ENCODE assay signal across 10 cellular contexts in the genomic region with DNA sequence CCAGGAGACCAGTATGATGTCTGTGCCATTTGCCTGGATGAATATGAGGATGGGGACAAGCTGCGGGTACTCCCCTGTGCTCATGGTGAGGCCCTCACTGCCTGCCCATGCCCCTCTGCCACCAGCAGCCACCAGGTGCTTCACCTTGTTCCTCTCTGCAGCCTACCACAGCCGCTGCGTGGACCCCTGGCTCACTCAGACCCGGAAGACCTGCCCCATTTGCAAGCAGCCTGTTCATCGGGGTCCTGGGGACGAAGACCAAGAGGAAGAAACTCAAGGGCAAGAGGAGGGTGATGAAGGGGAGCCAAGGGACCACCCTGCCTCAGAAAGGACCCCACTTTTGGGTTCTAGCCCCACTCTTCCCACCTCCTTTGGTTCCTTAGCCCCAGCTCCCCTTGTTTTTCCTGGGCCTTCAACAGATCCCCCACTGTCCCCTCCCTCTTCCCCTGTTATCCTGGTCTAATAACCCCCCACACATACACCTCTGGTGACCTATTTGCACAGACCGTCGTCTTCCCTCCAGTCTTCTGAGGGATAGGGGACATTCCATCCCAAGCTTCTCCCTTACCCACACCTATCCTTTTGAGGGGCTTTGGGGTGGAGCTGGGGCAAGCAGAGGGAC. TPM values are rescaled to one million over a fixed set of nuclear protein-coding genes. Genes with fewer than 3 reads are reported as not detected.
DNase-seq lines count a peak whose midpoint lies in the region; ATAC-seq and TF ChIP-seq lines count a peak whose summit lies in the region.
"Had no signal": no experiment of that assay in that cellular context is flagged by ENCODE, and none has a peak within 500 bp of the region (broad histone marks: within the 10 kb centered on the region; RNA-seq: fewer than 3 reads in every experiment).

No MANE protein-coding gene starts in this region.

- peak; percentile 77 for DNase-seq in activated CD4-positive, alpha-beta T cell treated with anti-CD3 and anti-CD28 coated beads, Interleukin-2, amount 10 ng/mL, durations not matched to agents 24 days and 14 days
- DNase-seq in activated CD4-positive, alpha-beta T cell treated with anti-CD3 and anti-CD28 coated beads, Interleukin-2, amount 50 U/mL, for 4 hours, result no peak
- DNase-seq in activated naive CD4-positive, alpha-beta T cell treated with anti-CD3 and anti-CD28 coated beads, Interleukin-2, amount 50 U/mL, for 16 hours, result peak; percentile 28
- no peak for DNase-seq in right lobe of liver
- no peak for DNase-seq in tibial artery

- H3K9me3 Mint-ChIP-seq in activated CD4-positive, alpha-beta T cell treated with anti-CD3 and anti-CD28 coated beads, Interleukin-2, amount 10 ng/mL, durations not matched to agents 24 days and 14 days, result no peaks in the 10 kb centered on the region

- 12% methylated on average over 3 of the region's 8 CpGs for WGBS in right lobe of liver (ENCODE audit: insufficient coverage, low coverage, low lambda C conversion rate, missing lambda C conversion rate)

- H3K4me1 Mint-ChIP-seq in activated CD4-positive, alpha-beta T cell treated with anti-CD3 and anti-CD28 coated beads, Interleukin-2, amount 10 ng/mL, durations not matched to agents 24 days and 14 days, result peaks cover 52% of the 10 kb centered on the region

- intact Hi-C loops in activated CD4-positive, alpha-beta T cell treated with anti-CD3 and anti-CD28 coated beads, Interleukin-2, amount 10 ng/mL, durations not matched to agents 24 days and 14 days (cut with micrococcal nuclease), result loop anchor here (1.0 to 10.0 kb wide), 4 partner anchors 43 to 580 kb away; partner anchors contain the start of genes ARRB2, CAMTA2 and UBE2G1
- intact Hi-C loops in right lobe of liver (cut with DNase I), result no loop called here
- intact Hi-C loops in tibial artery (cut with DNase I; ENCODE audit: low total_unique reads), result loop anchor here (5.0 kb wide), 1 partner anchor 53 kb away; the partner anchor contains the start of genes INCA1 and KIF1C

- H3K4me1 ChIP-seq in right lobe of liver (peaks cover 0 to 34% (median 6%) of the 10 kb centered on the region in 4 donors), tibial artery (peaks cover 6 to 56% (median 45%) of the 10 kb centered on the region in 4 donors)

- no peaks in the 10 kb centered on the region for H3K9me3 ChIP-seq in right lobe of liver
- no peaks in the 10 kb centered on the region for H3K9me3 ChIP-seq in tibial artery

- peaks cover 72% of the 10 kb centered on the region for H3K36me3 Mint-ChIP-seq in activated CD4-positive, alpha-beta T cell treated with anti-CD3 and anti-CD28 coated beads, Interleukin-2, amount 10 ng/mL, durations not matched to agents 24 days and 14 days (ENCODE audit: low read depth)

- no peaks in the 10 kb centered on the region for H3K27me3 Mint-ChIP-seq in activated CD4-positive, alpha-beta T cell treated with anti-CD3 and anti-CD28 coated beads, Interleukin-2, amount 10 ng/mL, durations not matched to agents 24 days and 14 days

- H3K27me3 ChIP-seq in right lobe of liver, result no peaks in the 10 kb centered on the region
- no peaks in the 10 kb centered on the region for H3K27me3 ChIP-seq in tibial artery

- TF ChIP-seq POLR2A in right lobe of liver (IDR thresholded peaks at IDR 0.05), result no peak

- H3K36me3 ChIP-seq in right lobe of liver (peaks cover 0 to 37% (median 7%) of the 10 kb centered on the region in 4 donors), tibial artery (peaks cover 43 to 54% (median 45%) of the 10 kb centered on the region in 3 donors)

- H3K27ac ChIP-seq in right lobe of liver, result peak overlapping the region in 2 of 3 donors; percentile 37 to 98
- H3K27ac ChIP-seq in tibial artery, result peak overlapping the region; percentile 95 to 99
- H3K27ac ChIP-seq: KMS-11 had no signal

- ATAC-seq in right lobe of liver (no peak), HG02885 (IDR thresholded peaks at IDR 0.05; ENCODE audit: poor library complexity, unreplicated experiment) (no peak), HG03045 (IDR thresholded peaks at IDR 0.05; ENCODE audit: unreplicated experiment) (no peak), HG02763 (IDR thresholded peaks at IDR 0.05; ENCODE audit: unreplicated experiment) (no peak)

- H3K27ac Mint-ChIP-seq in activated CD4-positive, alpha-beta T cell treated with anti-CD3 and anti-CD28 coated beads, Interleukin-2, amount 10 ng/mL, durations not matched to agents 24 days and 14 days, result peak overlapping the region; percentile 95

- no peak overlapping the region for H3K4me3 ChIP-seq in right lobe of liver
- H3K4me3 ChIP-seq in tibial artery, result peak overlapping the region in 1 of 2 donors; percentile 93

- TF ChIP-seq CTCF in right lobe of liver (IDR thresholded peaks at IDR 0.05) (no peak), tibial artery (IDR thresholded peaks at IDR 0.05) (no peak)

- peak overlapping the region; percentile 95 for H3K4me3 Mint-ChIP-seq in activated CD4-positive, alpha-beta T cell treated with anti-CD3 and anti-CD28 coated beads, Interleukin-2, amount 10 ng/mL, durations not matched to agents 24 days and 14 days

RNA-seq across cellular contexts. Expression of gene PFN1, which starts 3.7 kb away (rescaled TPM):
- total RNA-seq in activated CD4-positive, alpha-beta T cell treated with anti-CD3 and anti-CD28 coated beads, Interleukin-2, amount 10 ng/mL, durations not matched to agents 24 days and 14 days, result 1,471 and 1,473 TPM in 2 replicates
- total RNA-seq in right lobe of liver, result 1,000 to 10,000 TPM in 1 of 6 experiments, 100 to 1,000 TPM in 5; 221 to 1,037 (median 292) TPM

RNA-seq across cellular contexts. Expression of gene RNF167, which starts 4.6 kb away (rescaled TPM):
- total RNA-seq in activated CD4-positive, alpha-beta T cell treated with anti-CD3 and anti-CD28 coated beads, Interleukin-2, amount 10 ng/mL, durations not matched to agents 24 days and 14 days, result 119 and 125 TPM in 2 replicates
- 10 to 100 TPM; 52.1 to 73.5 (median 57.5) TPM for total RNA-seq in right lobe of liver

RNA-seq across cellular contexts. Expression of gene SLC25A11, which starts 4.8 kb away (rescaled TPM):
- 104 and 106 TPM in 2 replicates for total RNA-seq in activated CD4-positive, alpha-beta T cell treated with anti-CD3 and anti-CD28 coated beads, Interleukin-2, amount 10 ng/mL, durations not matched to agents 24 days and 14 days
- total RNA-seq in right lobe of liver, result 10 to 100 TPM; 32.6 to 64.2 (median 41.0) TPM

RNA-seq across cellular contexts. Expression of gene ENO3, which starts 6.3 kb away (rescaled TPM):
- total RNA-seq in activated CD4-positive, alpha-beta T cell treated with anti-CD3 and anti-CD28 coated beads, Interleukin-2, amount 10 ng/mL, durations not matched to agents 24 days and 14 days, result 45.3 and 51.0 TPM in 2 replicates
- total RNA-seq in right lobe of liver, result 10 to 100 TPM; 54.7 to 69.8 (median 58.7) TPM

RNA-seq across cellular contexts. Expression of gene GP1BA, which starts 12.6 kb away (rescaled TPM):
- total RNA-seq in activated CD4-positive, alpha-beta T cell treated with anti-CD3 and anti-CD28 coated beads, Interleukin-2, amount 10 ng/mL, durations not matched to agents 24 days and 14 days, result not detected in 2 replicates
- total RNA-seq in right lobe of liver, result under 1 TPM in 3 of 6 experiments, not detected in 3; 0.13 to 0.20 (median 0.15) TPM
- total RNA-seq: dermis microvascular lymphatic vessel endothelial cell had no signal

Comparison
In these comparisons a context has a peak if more than half of its experiments do, and no peak if none do; other contexts are left out.
1. DNase-seq: peak in activated CD4-positive, alpha-beta T cell treated with anti-CD3 and anti-CD28 coated beads, Interleukin-2, amount 10 ng/mL, durations not matched to agents 24 days and 14 days (single experiment) and activated naive CD4-positive, alpha-beta T cell treated with anti-CD3 and anti-CD28 coated beads, Interleukin-2, amount 50 U/mL, for 16 hours (single experiment); none in activated CD4-positive, alpha-beta T cell treated with anti-CD3 and anti-CD28 coated beads, Interleukin-2, amount 50 U/mL, for 4 hours (0 of 2), right lobe of liver (0 of 3) and tibial artery (0 of 2).
2. intact Hi-C loops: an anchor here in activated CD4-positive, alpha-beta T cell treated with anti-CD3 and anti-CD28 coated beads, Interleukin-2, amount 10 ng/mL, durations not matched to agents 24 days and 14 days (1.0 to 10.0 kb wide) and tibial artery (5.0 kb wide); none called in right lobe of liver.